In genomic region chr5:159128070-159128507, GRCh38 we compare ENCODE assay signal across 4 cellular contexts.
TF ChIP-seq lines count a peak whose summit lies in the region.

No MANE protein-coding gene starts in this region.

TF ChIP-seq in SK-N-SH, 30 proteins besides CTCF, POLR2A, EP300 and RAD21:
- TF ChIP-seq RCOR1 (IDR thresholded peaks at IDR 0.05; ENCODE audit: low read length): no peak
TF ChIP-seq in SK-N-SH: peak in this region for 0.

TF ChIP-seq in SK-N-SH treated with all-trans-retinoic acid at 6 μM for 48 hours, 23 proteins besides CTCF, POLR2A, EP300 and RAD21:
- no peak for TF ChIP-seq PATZ1 (CRISPR knock-in tag; IDR thresholded peaks at IDR 0.05; ENCODE audit: borderline replicate concordance)
- no peak for TF ChIP-seq CSDC2 (CRISPR knock-in tag; IDR thresholded peaks at IDR 0.05)
- TF ChIP-seq SNAI2 (CRISPR knock-in tag; IDR thresholded peaks at IDR 0.05): no peak
- no peak for TF ChIP-seq OSR1 (CRISPR knock-in tag; IDR thresholded peaks at IDR 0.05)
- TF ChIP-seq RARB (CRISPR knock-in tag; IDR thresholded peaks at IDR 0.05): no peak
- TF ChIP-seq ISL1 (CRISPR knock-in tag; IDR thresholded peaks at IDR 0.05): no peak
- TF ChIP-seq TOX (CRISPR knock-in tag; IDR thresholded peaks at IDR 0.05; ENCODE audit: borderline replicate concordance): no peak
- no peak for TF ChIP-seq BACH2 (CRISPR knock-in tag; IDR thresholded peaks at IDR 0.05; ENCODE audit: borderline replicate concordance)
- no peak for TF ChIP-seq ZNF8 (CRISPR knock-in tag; IDR thresholded peaks at IDR 0.05)
- no peak for TF ChIP-seq ZFP3 (CRISPR knock-in tag; IDR thresholded peaks at IDR 0.05)
- no peak for TF ChIP-seq PPARA (CRISPR knock-in tag; IDR thresholded peaks at IDR 0.05; ENCODE audit: borderline replicate concordance)
- TF ChIP-seq CREB5 (CRISPR knock-in tag; IDR thresholded peaks at IDR 0.05; ENCODE audit: low read depth): no peak

TF ChIP-seq in K562, 482 proteins besides CTCF, POLR2A, EP300 and RAD21 (continues in another document):
- TF ChIP-seq LARP7 (IDR thresholded peaks at IDR 0.05) (no peak), ZNF75A (CRISPR knock-in tag; IDR thresholded peaks at IDR 0.05) (no peak), BACH1 (tag; IDR thresholded peaks at IDR 0.05) (no peak), ZNF347 (CRISPR knock-in tag; IDR thresholded peaks at IDR 0.05; ENCODE audit: low read depth) (no peak), MYC (IDR thresholded peaks at IDR 0.05; ENCODE audit: low read depth, low read length) (peak; percentile 57; the same call in 1 of the 2 replicates), MYC (CRISPR knock-in tag; IDR thresholded peaks at IDR 0.05; ENCODE audit: borderline replicate concordance, low read depth) (no peak), BRF1 (IDR thresholded peaks at IDR 0.05; ENCODE audit: borderline replicate concordance, extremely low read depth, insufficient read length) (no peak), SRSF1 (IDR thresholded peaks at IDR 0.05; ENCODE audit: low read depth, low read length) (no peak), PATZ1 (CRISPR knock-in tag; IDR thresholded peaks at IDR 0.05; ENCODE audit: borderline replicate concordance) (no peak), GABPB2 (CRISPR knock-in tag; conservative IDR thresholded peaks at IDR 0.05) (no peak), CCAR2 (IDR thresholded peaks at IDR 0.05; ENCODE audit: low read depth, low read length) (no peak), POLR2B (IDR thresholded peaks at IDR 0.05; ENCODE audit: low read depth, partially characterized antibody) (no peak), CBX5 (IDR thresholded peaks at IDR 0.05; ENCODE audit: borderline replicate concordance, low read depth) (no peak), SNIP1 (IDR thresholded peaks at IDR 0.05; ENCODE audit: low read depth) (no peak), JUND (IDR thresholded peaks at IDR 0.05; ENCODE audit: borderline replicate concordance, low read depth, low read length) (peak; percentile 22; the same call in 1 of the 2 replicates), JUND (tag; IDR thresholded peaks at IDR 0.05; ENCODE audit: borderline replicate concordance, low read depth, low read length) (no peak), FOXO4 (CRISPR knock-in tag; IDR thresholded peaks at IDR 0.05) (no peak), HES1 (IDR thresholded peaks at IDR 0.05; ENCODE audit: low read depth) (peak; percentile 84), STAG1 (CRISPR knock-in tag; IDR thresholded peaks at IDR 0.05; ENCODE audit: borderline replicate concordance) (no peak), RCOR1 (IDR thresholded peaks at IDR 0.05; ENCODE audit: borderline replicate concordance in 1 of 2, low read depth in 2 of 2, low read length in 2 of 2) (peak; percentile 51 to 94; a peak in 3 of 4 replicates), RBM17 (IDR thresholded peaks at IDR 0.05; ENCODE audit: borderline replicate concordance, low read depth, low read length) (no peak), NR2C1 (IDR thresholded peaks at IDR 0.05) (no peak), NR2C1 (tag; IDR thresholded peaks at IDR 0.05) (0 out of 2 replicates have a peak, but pooled peaks have one; percentile 29), GTF3C2 (IDR thresholded peaks at IDR 0.05; ENCODE audit: borderline replicate concordance, extremely low read depth, insufficient read length) (no peak)

TF ChIP-seq in GM23338, 12 proteins besides CTCF, POLR2A, EP300 and RAD21:
- TF ChIP-seq CREB1 (CRISPR knock-in tag; IDR thresholded peaks at IDR 0.05; ENCODE audit: low read depth) (no peak), NANOG (IDR thresholded peaks at IDR 0.05; ENCODE audit: borderline replicate concordance) (no peak), ZNF331 (CRISPR knock-in tag; IDR thresholded peaks at IDR 0.05; ENCODE audit: low read depth) (no peak), JUNB (IDR thresholded peaks at IDR 0.05; ENCODE audit: unreplicated experiment) (no peak), ETS1 (IDR thresholded peaks at IDR 0.05) (no peak)
